1 cellular context compared by ENCODE assay signal in the genomic region with DNA sequence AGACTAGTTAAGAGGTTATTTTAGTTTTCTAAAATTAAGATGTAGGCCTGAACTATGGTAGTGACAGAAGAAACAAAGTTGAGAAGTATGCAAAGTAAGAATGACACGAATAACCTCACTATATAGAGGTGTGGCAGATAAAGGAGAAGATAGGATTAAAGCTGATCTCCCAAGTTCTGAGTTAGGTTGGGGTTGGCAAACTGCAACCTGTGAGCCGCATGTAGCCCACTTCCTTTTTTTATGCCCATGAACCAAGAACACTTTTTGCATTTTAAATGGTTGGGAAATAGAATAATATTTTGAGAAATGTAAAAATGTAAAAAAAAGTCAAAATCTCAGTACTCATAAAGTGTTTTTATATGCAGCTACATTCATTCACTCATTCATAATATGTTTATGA.
A peak's percentile ranks its signal among the peaks of the same experiment; 100 is the strongest.
TF ChIP-seq lines count a peak whose summit lies in the region.

No MANE protein-coding gene starts in this region.

TF ChIP-seq in GM12878, 131 proteins besides CTCF, POLR2A, EP300 and RAD21:
- TF ChIP-seq SPI1 (IDR thresholded peaks at IDR 0.05; ENCODE audit: borderline replicate concordance, insufficient read depth, low read depth, low read length), result peak; percentile 36; the same call in 1 of the 2 replicates
- TF ChIP-seq, protein P1, sequence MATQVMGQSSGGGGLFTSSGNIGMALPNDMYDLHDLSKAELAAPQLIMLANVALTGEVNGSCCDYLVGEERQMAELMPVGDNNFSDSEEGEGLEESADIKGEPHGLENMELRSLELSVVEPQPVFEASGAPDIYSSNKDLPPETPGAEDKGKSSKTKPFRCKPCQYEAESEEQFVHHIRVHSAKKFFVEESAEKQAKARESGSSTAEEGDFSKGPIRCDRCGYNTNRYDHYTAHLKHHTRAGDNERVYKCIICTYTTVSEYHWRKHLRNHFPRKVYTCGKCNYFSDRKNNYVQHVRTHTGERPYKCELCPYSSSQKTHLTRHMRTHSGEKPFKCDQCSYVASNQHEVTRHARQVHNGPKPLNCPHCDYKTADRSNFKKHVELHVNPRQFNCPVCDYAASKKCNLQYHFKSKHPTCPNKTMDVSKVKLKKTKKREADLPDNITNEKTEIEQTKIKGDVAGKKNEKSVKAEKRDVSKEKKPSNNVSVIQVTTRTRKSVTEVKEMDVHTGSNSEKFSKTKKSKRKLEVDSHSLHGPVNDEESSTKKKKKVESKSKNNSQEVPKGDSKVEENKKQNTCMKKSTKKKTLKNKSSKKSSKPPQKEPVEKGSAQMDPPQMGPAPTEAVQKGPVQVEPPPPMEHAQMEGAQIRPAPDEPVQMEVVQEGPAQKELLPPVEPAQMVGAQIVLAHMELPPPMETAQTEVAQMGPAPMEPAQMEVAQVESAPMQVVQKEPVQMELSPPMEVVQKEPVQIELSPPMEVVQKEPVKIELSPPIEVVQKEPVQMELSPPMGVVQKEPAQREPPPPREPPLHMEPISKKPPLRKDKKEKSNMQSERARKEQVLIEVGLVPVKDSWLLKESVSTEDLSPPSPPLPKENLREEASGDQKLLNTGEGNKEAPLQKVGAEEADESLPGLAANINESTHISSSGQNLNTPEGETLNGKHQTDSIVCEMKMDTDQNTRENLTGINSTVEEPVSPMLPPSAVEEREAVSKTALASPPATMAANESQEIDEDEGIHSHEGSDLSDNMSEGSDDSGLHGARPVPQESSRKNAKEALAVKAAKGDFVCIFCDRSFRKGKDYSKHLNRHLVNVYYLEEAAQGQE (IDR thresholded peaks at IDR 0.05; ENCODE audit: low read depth, low read length), result no peak
